In genomic region chr13:94595943-94596574, GRCh38 we compare ENCODE assay signal across 8 cellular contexts.
DNase-seq lines count a peak whose midpoint lies in the region; ATAC-seq lines count a peak whose summit lies in the region.

TSS of gene TGDS (minus strand) at chr13:94596152. CDS start at chr13:94596136, 16 bp downstream.

- H3K9me3 Mint-ChIP-seq in central memory CD8-positive, alpha-beta T cell, result no peaks in the 10 kb centered on the region

- peaks cover 22% of the 10 kb centered on the region for H3K36me3 Mint-ChIP-seq in central memory CD8-positive, alpha-beta T cell (ENCODE audit: insufficient read depth)

- peak; percentile 96 for DNase-seq in AG20443 (ENCODE audit: low spot score)
- DNase-seq in NCI-H446 treated with DMSO at 0.1 percent for 48 hours (lab: John Stamatoyannopoulos, UW), result peak; percentile 42
- DNase-seq in activated CD4-positive, CD25-positive, alpha-beta regulatory T cell treated with anti-CD3 and anti-CD28 coated beads, Interleukin-2, amount 50 U/mL, for 16 hours (ENCODE audit: low read depth, low spot score), result peak; percentile 76
- peak; percentile 71 to 78 for DNase-seq in central memory CD8-positive, alpha-beta T cell (ENCODE audit: low spot score in 2 of 2)
- DNase-seq in iris pigment epithelial cell (ENCODE audit: low read depth), result peak; percentile 95
- peak; percentile 78 to 79 for DNase-seq in stimulated activated CD4-positive, alpha-beta T cell treated with anti-CD3 and anti-CD28 coated beads, Interleukin-12 subunit alpha, Interleukin-12 subunit beta, amount 100 ng/mL, for 24 hours (ENCODE audit: low read depth in 2 of 2)

- peak within 1 kb of the TSS; percentile 93 for H3K4me3 Mint-ChIP-seq in central memory CD8-positive, alpha-beta T cell

- peak; percentile 97 for ATAC-seq in GM19043 (IDR thresholded peaks at IDR 0.05; ENCODE audit: low read depth, unreplicated experiment)
- ATAC-seq in HG03354 (IDR thresholded peaks at IDR 0.05; ENCODE audit: poor library complexity, severe bottlenecking, unreplicated experiment), result peak; percentile 97
- ATAC-seq in central memory CD8-positive, alpha-beta T cell (replicated peaks; ENCODE audit: extremely low read depth, poor library complexity, severe bottlenecking), result peak; percentile 97

- H3K4me1 Mint-ChIP-seq in central memory CD8-positive, alpha-beta T cell, result peaks cover 37% of the 10 kb centered on the region

- H3K27me3 Mint-ChIP-seq in central memory CD8-positive, alpha-beta T cell, result no peaks in the 10 kb centered on the region

- peak within 1 kb of the TSS; percentile 87 for H3K27ac Mint-ChIP-seq in central memory CD8-positive, alpha-beta T cell (ENCODE audit: low read depth)

Comparison
In these comparisons a context has a peak if more than half of its experiments do, and no peak if none do; other contexts are left out.
1. Peak in every context shown above with its lines: DNase-seq and ATAC-seq.
2. DNase-seq: peak in every context shown above with its lines; median percentile 96 in AG20443; 95 in iris pigment epithelial cell; 78 in stimulated activated CD4-positive, alpha-beta T cell treated with anti-CD3 and anti-CD28 coated beads, Interleukin-12 subunit alpha, Interleukin-12 subunit beta, amount 100 ng/mL, for 24 hours; 76 in activated CD4-positive, CD25-positive, alpha-beta regulatory T cell treated with anti-CD3 and anti-CD28 coated beads, Interleukin-2, amount 50 U/mL, for 16 hours; 74 in central memory CD8-positive, alpha-beta T cell; 42 in NCI-H446 treated with DMSO at 0.1 percent for 48 hours.